ENCODE assay signal across 10 cellular contexts in the genomic region with DNA sequence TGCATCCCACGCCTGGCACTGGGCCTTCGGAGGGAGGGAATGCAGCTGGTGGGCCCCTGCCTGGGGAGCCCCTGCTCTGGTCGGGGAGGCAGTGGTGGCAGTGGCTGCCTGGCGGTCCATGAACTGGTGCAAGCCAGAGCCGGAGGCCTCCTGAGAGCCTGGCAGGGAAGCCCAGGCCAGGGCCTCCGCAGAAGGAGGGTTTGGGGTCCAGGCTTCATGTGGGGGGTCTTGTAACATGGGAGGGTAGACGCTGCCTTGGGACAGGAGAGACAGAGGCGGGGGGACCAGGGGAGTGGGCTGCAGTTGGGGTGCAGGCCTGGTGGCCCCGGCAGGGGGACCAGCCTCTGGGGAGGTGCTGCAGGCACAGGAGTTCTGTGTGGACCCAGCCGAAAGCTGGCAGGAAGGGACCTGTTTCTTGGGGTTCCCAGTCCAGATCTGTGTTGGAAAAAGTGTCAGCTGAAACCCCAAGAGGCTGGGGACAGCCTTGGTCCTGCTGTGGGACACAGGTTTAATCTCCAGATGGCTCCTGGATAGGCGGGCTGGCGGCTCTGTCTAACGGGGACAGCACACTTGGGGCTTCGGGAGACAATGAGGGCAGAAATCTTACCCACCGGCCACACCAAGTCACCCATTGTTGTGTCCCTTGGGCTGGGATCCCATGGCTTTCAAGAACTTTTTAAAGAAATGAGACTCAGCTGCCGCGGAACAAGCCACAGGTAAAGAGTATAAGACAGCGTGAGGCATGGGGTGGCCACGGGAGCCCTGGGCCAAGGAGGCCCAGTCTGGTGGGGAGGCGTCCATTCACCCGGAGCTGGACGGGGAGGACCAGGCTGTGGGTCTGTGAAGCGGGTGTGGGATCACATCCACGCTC.
DNase-seq lines count a peak whose midpoint lies in the region; ATAC-seq and TF ChIP-seq lines count a peak whose summit lies in the region.
"Had no signal": no experiment of that assay in that cellular context is flagged by ENCODE, and none has a peak within 500 bp of the region (broad histone marks: within the 10 kb centered on the region; RNA-seq: fewer than 3 reads in every experiment).

No MANE protein-coding gene starts in this region.

- no peaks in the 10 kb centered on the region for H3K9me2 ChIP-seq in Karpas-422 (replicated peaks; ENCODE audit: insufficient read depth, low read length)

- H4K20me1 ChIP-seq in Karpas-422 (ENCODE audit: insufficient read depth, low read depth, low read length): no peaks in the 10 kb centered on the region

- H3K9me3 Mint-ChIP-seq in activated naive CD4-positive, alpha-beta T cell treated with anti-CD3 and anti-CD28 coated beads, Interleukin-2, amount 50 U/mL, for 72 hours: no peaks in the 10 kb centered on the region
- H3K9me3 Mint-ChIP-seq: dendritic cell treated with granulocyte-macrophage colony-stimulating factor and Interleukin-4, amounts not matched to agents 40 ng/mL and 50 ng/mL, for 4 days had no signal

- no peak for TF ChIP-seq CTCF in lower lobe of right lung (IDR thresholded peaks at IDR 0.05)
- no peak for TF ChIP-seq CTCF in stomach (IDR thresholded peaks at IDR 0.05)

- H3K36me3 Mint-ChIP-seq in activated naive CD4-positive, alpha-beta T cell treated with anti-CD3 and anti-CD28 coated beads, Interleukin-2, amount 50 U/mL, for 72 hours: no peaks in the 10 kb centered on the region

- H3K9ac ChIP-seq in Karpas-422 (ENCODE audit: low read length): no peak overlapping the region

- peak; percentile 7 for DNase-seq in activated CD4-positive, alpha-beta T cell treated with anti-CD3 and anti-CD28 coated beads for 1 hour
- DNase-seq in activated CD4-positive, alpha-beta T cell treated with anti-CD3 and anti-CD28 coated beads, Interleukin-2, amount 50 U/mL, for 1 hour: no peak
- peak in 1 of 2 donors; percentile 41 for DNase-seq in activated naive CD4-positive, alpha-beta T cell treated with anti-CD3 and anti-CD28 coated beads, Interleukin-2, amount 50 U/mL, for 72 hours (ENCODE audit: low spot score in 2 of 2)
- DNase-seq in lower lobe of right lung (peak; percentile 34), stomach (peak; percentile 23), Karpas-422 (no peak), occipital lobe (lab: John Stamatoyannopoulos, UW) (no peak)
- DNase-seq: SHP77 treated with DMSO at 0.1 percent for 48 hours had no signal

- intact Hi-C loops in lower lobe of right lung (cut with DNase I): no loop called here
- intact Hi-C loops in stomach (cut with DNase I; ENCODE audit: low total_unique reads): no loop called here

- H3K27me3 ChIP-seq in lower lobe of right lung (ENCODE audit: low read depth) (no peaks in the 10 kb centered on the region), stomach (peaks cover 0 to 6% (median 0%) of the 10 kb centered on the region in 3 donors), Karpas-422 (ENCODE audit: low read length) (no peaks in the 10 kb centered on the region)

- no peak overlapping the region for H3K27ac ChIP-seq in lower lobe of right lung
- H3K27ac ChIP-seq in stomach: no peak overlapping the region
- H3K27ac ChIP-seq in Karpas-422 (ENCODE audit: low read length): no peak overlapping the region

- H2AFZ ChIP-seq in Karpas-422 (ENCODE audit: low read length): no peak overlapping the region

- no peak for TF ChIP-seq POLR2A in stomach (IDR thresholded peaks at IDR 0.05)

- H3K27ac Mint-ChIP-seq in activated naive CD4-positive, alpha-beta T cell treated with anti-CD3 and anti-CD28 coated beads, Interleukin-2, amount 50 U/mL, for 72 hours: peak overlapping the region; percentile 18 to 22
- H3K27ac Mint-ChIP-seq: dendritic cell treated with granulocyte-macrophage colony-stimulating factor and Interleukin-4, amounts not matched to agents 40 ng/mL and 50 ng/mL, for 4 days had no signal

- H3K9me3 ChIP-seq in lower lobe of right lung: no peaks in the 10 kb centered on the region
- no peaks in the 10 kb centered on the region for H3K9me3 ChIP-seq in stomach
- no peaks in the 10 kb centered on the region for H3K9me3 ChIP-seq in Karpas-422 (ENCODE audit: low read length)

- H3K36me3 ChIP-seq in lower lobe of right lung (no peaks in the 10 kb centered on the region), stomach (no peaks in the 10 kb centered on the region), Karpas-422 (ENCODE audit: insufficient read depth, low read length) (no peaks in the 10 kb centered on the region)

- H3K4me2 ChIP-seq in Karpas-422 (ENCODE audit: low read depth, low read length, poor library complexity, severe bottlenecking): no peak overlapping the region

- no peak for ATAC-seq in activated naive CD4-positive, alpha-beta T cell treated with anti-CD3 and anti-CD28 coated beads, Interleukin-2, amount 50 U/mL, for 72 hours
- no peak for ATAC-seq in lower lobe of right lung
- ATAC-seq in GM18868 (IDR thresholded peaks at IDR 0.05; ENCODE audit: unreplicated experiment): no peak

- 91 to 92% (median 91%) methylated on average over 19 to 24 of the region's 24 CpGs for WGBS in stomach, 5 donors

- no peak for TF ChIP-seq EP300 in stomach (IDR thresholded peaks at IDR 0.05)

- H3K4me3 ChIP-seq in lower lobe of right lung (no peak overlapping the region), stomach (no peak overlapping the region), Karpas-422 (ENCODE audit: low read length) (no peak overlapping the region)

- no peaks in the 10 kb centered on the region for H3K4me1 ChIP-seq in lower lobe of right lung
- H3K4me1 ChIP-seq in stomach: no peaks in the 10 kb centered on the region
- no peaks in the 10 kb centered on the region for H3K4me1 ChIP-seq in Karpas-422 (ENCODE audit: low read length)

- H3K79me2 ChIP-seq in Karpas-422 (ENCODE audit: low read length): no peaks in the 10 kb centered on the region

Comparison
In these comparisons a context has a peak if more than half of its experiments do, and no peak if none do; other contexts are left out.
1. DNase-seq: peak in activated CD4-positive, alpha-beta T cell treated with anti-CD3 and anti-CD28 coated beads for 1 hour (single experiment), lower lobe of right lung (single experiment) and stomach (single experiment); none in activated CD4-positive, alpha-beta T cell treated with anti-CD3 and anti-CD28 coated beads, Interleukin-2, amount 50 U/mL, for 1 hour (single experiment), Karpas-422 (single experiment) and occipital lobe (single experiment).